17 cellular contexts compared by ENCODE assay signal in the genomic region with DNA sequence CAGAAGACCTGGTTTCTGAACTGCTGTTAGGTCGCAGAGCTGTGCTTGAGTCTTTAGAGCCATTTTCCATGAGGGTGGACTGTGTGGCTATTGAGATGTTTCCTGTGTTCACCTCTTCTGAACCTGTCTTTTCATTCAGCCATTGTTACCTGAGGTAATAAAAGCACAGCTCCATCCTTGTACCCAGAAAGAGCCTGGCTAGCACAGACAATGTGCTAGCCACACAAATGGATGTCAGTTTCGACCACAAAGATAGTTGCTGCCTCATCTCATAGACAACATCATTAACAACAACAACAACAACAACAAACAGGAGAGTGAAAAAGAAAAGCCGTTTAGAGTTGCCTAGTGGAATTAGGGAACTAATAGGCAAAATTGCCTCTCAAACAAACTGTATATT.
DNase-seq lines count a peak whose midpoint lies in the region; ATAC-seq and TF ChIP-seq lines count a peak whose summit lies in the region.
"Had no signal": no experiment of that assay in that cellular context is flagged by ENCODE, and none has a peak within 500 bp of the region (broad histone marks: within the 10 kb centered on the region; RNA-seq: fewer than 3 reads in every experiment).

No MANE protein-coding gene starts in this region.

- ATAC-seq in HG03280 (IDR thresholded peaks at IDR 0.05; ENCODE audit: unreplicated experiment), result peak; percentile 65
- peak; percentile 62 for ATAC-seq in HG03520 (IDR thresholded peaks at IDR 0.05; ENCODE audit: unreplicated experiment)
- ATAC-seq in HG02623 (IDR thresholded peaks at IDR 0.05; ENCODE audit: unreplicated experiment), result no peak
- no peak for ATAC-seq in GM21529 (IDR thresholded peaks at IDR 0.05; ENCODE audit: unreplicated experiment)
- ATAC-seq: A549; CD8-positive, alpha-beta T cell had no signal

- TF ChIP-seq CTCF in VCaP (conservative IDR thresholded peaks at IDR 0.05), result no peak

- peak overlapping the region; percentile 98; the same call in 1 of the 2 replicates for H3K27ac ChIP-seq in VCaP
- H3K27ac ChIP-seq: 22Rv1; A549; BLaER1 treated with 17β-estradiol and CSF1 and Interleukin-3, amounts not matched to agents 10 nM and 100 nM; C4-2B had no signal

- DNase-seq in dermis blood vessel endothelial cell, result no peak
- DNase-seq: AML-193; Caco-2; Calu3; CD4-positive, alpha-beta T cell; CD8-positive, alpha-beta T cell; DMS79 treated with DMSO at 0.1 percent for 48 hours; GF-D8 had no signal

Comparison
In these comparisons a context has a peak if more than half of its experiments do, and no peak if none do; other contexts are left out.
1. ATAC-seq: peak in HG03280 (single experiment) and HG03520 (single experiment); none in HG02623 (single experiment) and GM21529 (single experiment).